In genomic region chrX:2500091-2500680, GRCh38 we compare ENCODE assay signal across 8 cellular contexts. TPM values are rescaled to one million over a fixed set of nuclear protein-coding genes. Genes with fewer than 3 reads are reported as not detected.
DNase-seq lines count a peak whose midpoint lies in the region; ATAC-seq and TF ChIP-seq lines count a peak whose summit lies in the region.

No MANE protein-coding gene starts in this region.

- peak overlapping the region; percentile 84 to 95 (median 90) for H3K27ac ChIP-seq in esophagus squamous epithelium

- no peaks in the 10 kb centered on the region for H3K27me3 ChIP-seq in esophagus squamous epithelium

- H3K9me3 ChIP-seq in esophagus squamous epithelium: no peaks in the 10 kb centered on the region

- H3K4me1 Mint-ChIP-seq in naive thymus-derived CD8-positive, alpha-beta T cell: peaks cover 20 to 37% (median 33%) of the 10 kb centered on the region in 4 donors

- 3 to 4% methylated on average over 5 to 9 of the region's 54 CpGs for WGBS in esophagus squamous epithelium, 2 donors

- no peaks in the 10 kb centered on the region for H3K9me3 Mint-ChIP-seq in naive thymus-derived CD8-positive, alpha-beta T cell

- POLR2A ChIA-PET in naive thymus-derived CD8-positive, alpha-beta T cell (lab: Charles Lee): no interaction called here

- TF ChIP-seq CTCF in esophagus squamous epithelium (IDR thresholded peaks at IDR 0.05): peak in 1 of 6 experiments; percentile 19

- no peak for TF ChIP-seq POLR2A in esophagus squamous epithelium (IDR thresholded peaks at IDR 0.05)

- H3K4me3 ChIP-seq in esophagus squamous epithelium: peak overlapping the region; percentile 64 to 99 (median 80)

- H3K4me3 Mint-ChIP-seq in naive thymus-derived CD8-positive, alpha-beta T cell: peak overlapping the region; percentile 76 to 88 (median 84)

- intact Hi-C loops in esophagus squamous epithelium (cut with DNase I): no loop called here

- H3K36me3 ChIP-seq in esophagus squamous epithelium: peaks cover 0 to 14% (median 0%) of the 10 kb centered on the region in 3 donors

- DNase-seq in stimulated activated CD4-positive, alpha-beta T cell treated with anti-CD3 and anti-CD28 coated beads, Interleukin-4, amount 100 ng/mL, for 48 hours (ENCODE audit: low read depth in 2 of 2): peak; percentile 8 to 15
- no peak for DNase-seq in stimulated activated CD4-positive, alpha-beta T cell treated with anti-CD3 and anti-CD28 coated beads, Interleukin-15, amount 100 ng/mL, for 24 hours
- DNase-seq in activated CD4-positive, alpha-beta T cell treated with anti-CD3 and anti-CD28 coated beads, Interleukin-2, amount 50 U/mL, for 1 hour: peak; percentile 11
- DNase-seq in esophagus squamous epithelium (lab: John Stamatoyannopoulos, UW) (no peak), NCI-H82 treated with DMSO at 0.1 percent for 48 hours (lab: John Stamatoyannopoulos, UW; ENCODE audit: unreplicated experiment) (no peak), NCI-H1694 treated with DMSO at 0.1 percent for 48 hours (lab: John Stamatoyannopoulos, UW) (no peak)
- DNase-seq in naive thymus-derived CD8-positive, alpha-beta T cell: peak in 4 of 10 donors; percentile 6 to 30 (median 26)

- peaks cover 0 to 21% (median 0%) of the 10 kb centered on the region in 3 donors for H3K36me3 Mint-ChIP-seq in naive thymus-derived CD8-positive, alpha-beta T cell

- H3K27ac Mint-ChIP-seq in naive thymus-derived CD8-positive, alpha-beta T cell: peak overlapping the region in 9 of 10 donors; percentile 85 to 93 (median 91)

- H3K27me3 Mint-ChIP-seq in naive thymus-derived CD8-positive, alpha-beta T cell: no peaks in the 10 kb centered on the region

- ATAC-seq in HG03280 (IDR thresholded peaks at IDR 0.05; ENCODE audit: unreplicated experiment): peak; percentile 42
- peak; percentile 59 to 72 for ATAC-seq in naive thymus-derived CD8-positive, alpha-beta T cell

- peaks cover 9 to 43% (median 20%) of the 10 kb centered on the region in 3 donors for H3K4me1 ChIP-seq in esophagus squamous epithelium

RNA-seq across cellular contexts. Expression of gene DHRSX, which starts 0.6 kb away (rescaled TPM):
- total RNA-seq in esophagus squamous epithelium: 10 to 100 TPM in 1 of 4 donors, 1 to 10 TPM in 3; 4.1 to 12.2 (median 8.0) TPM
- 10 to 100 TPM; 17.1 TPM for total RNA-seq in naive thymus-derived CD8-positive, alpha-beta T cell
- 10 to 100 TPM; 17.2 to 20.8 (median 20.4) TPM for polyA plus RNA-seq in naive thymus-derived CD8-positive, alpha-beta T cell

RNA-seq across cellular contexts. Expression of gene ZBED1, which starts 0.6 kb away (rescaled TPM):
- total RNA-seq in esophagus squamous epithelium: 10 to 100 TPM; 17.5 to 31.0 (median 25.5) TPM
- total RNA-seq in naive thymus-derived CD8-positive, alpha-beta T cell: 10 to 100 TPM; 27.8 to 32.6 TPM
- polyA plus RNA-seq in naive thymus-derived CD8-positive, alpha-beta T cell: 10 to 100 TPM; 25.6 to 43.4 (median 36.7) TPM

Comparison
In these comparisons a context has a peak if more than half of its experiments do, and no peak if none do; other contexts are left out.
1. DNase-seq: peak in stimulated activated CD4-positive, alpha-beta T cell treated with anti-CD3 and anti-CD28 coated beads, Interleukin-4, amount 100 ng/mL, for 48 hours (2 of 2) and activated CD4-positive, alpha-beta T cell treated with anti-CD3 and anti-CD28 coated beads, Interleukin-2, amount 50 U/mL, for 1 hour (single experiment); none in stimulated activated CD4-positive, alpha-beta T cell treated with anti-CD3 and anti-CD28 coated beads, Interleukin-15, amount 100 ng/mL, for 24 hours (single experiment), esophagus squamous epithelium (single experiment), NCI-H82 treated with DMSO at 0.1 percent for 48 hours (single experiment) and NCI-H1694 treated with DMSO at 0.1 percent for 48 hours (single experiment).